In the genomic region with DNA sequence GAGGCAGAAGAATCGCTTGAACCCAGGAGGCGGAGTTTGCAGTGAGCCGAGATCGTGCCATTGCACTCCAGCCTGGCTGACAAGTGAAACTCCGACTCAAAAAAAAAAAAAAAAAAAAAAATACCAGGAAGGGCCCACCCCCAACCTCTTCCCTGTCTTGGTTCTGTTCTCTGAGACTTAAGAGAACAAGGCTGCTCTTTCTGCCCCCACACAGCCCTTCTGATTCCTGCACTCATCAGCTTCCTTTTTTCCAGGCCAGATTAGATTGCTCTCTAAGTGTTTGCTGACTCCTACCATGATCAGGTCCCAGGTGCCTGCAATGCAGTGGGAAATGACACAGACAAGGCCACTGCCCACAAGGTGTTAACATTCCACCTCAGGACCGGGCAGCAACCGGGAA, we compare ENCODE assay signal across 19 cellular contexts.
"Had no signal": no experiment of that assay in that cellular context is flagged by ENCODE, and none has a peak within 500 bp of the region (broad histone marks: within the 10 kb centered on the region; RNA-seq: fewer than 3 reads in every experiment).

No MANE protein-coding gene starts in this region.

- ATAC-seq: activated CD4-positive, CD25-positive, alpha-beta regulatory T cell treated with anti-CD3 and anti-CD28 coated beads, Interleukin-2, amount 50 U/mL, for 24 hours; naive thymus-derived CD4-positive, alpha-beta T cell; stimulated activated naive CD8-positive, alpha-beta T cell treated with anti-CD3 and anti-CD28 coated beads, Interleukin-15, amount 100 ng/mL, for 72 hours had no signal

- H3K4me1 Mint-ChIP-seq: activated naive CD4-positive, alpha-beta T cell treated with anti-CD3 and anti-CD28 coated beads, Interleukin-2, amount 10 ng/mL, durations not matched to agents 7 days and 5 days; central memory CD8-positive, alpha-beta T cell; naive thymus-derived CD4-positive, alpha-beta T cell; stimulated activated naive CD8-positive, alpha-beta T cell treated with anti-CD3 and anti-CD28 coated beads, Interleukin-15, amount 100 ng/mL, for 72 hours had no signal

- H3K27me3 Mint-ChIP-seq: activated naive CD4-positive, alpha-beta T cell treated with anti-CD3 and anti-CD28 coated beads, Interleukin-2, amount 10 ng/mL, durations not matched to agents 7 days and 5 days; central memory CD8-positive, alpha-beta T cell; naive thymus-derived CD4-positive, alpha-beta T cell; stimulated activated naive CD8-positive, alpha-beta T cell treated with anti-CD3 and anti-CD28 coated beads, Interleukin-15, amount 100 ng/mL, for 72 hours had no signal

- H3K4me3 ChIP-seq: ascending aorta, colonic mucosa, esophagus muscularis mucosa, hepatocyte, smooth muscle cell, suprapubic skin had no signal

- H3K9me3 Mint-ChIP-seq: activated naive CD4-positive, alpha-beta T cell treated with anti-CD3 and anti-CD28 coated beads, Interleukin-2, amount 10 ng/mL, durations not matched to agents 7 days and 5 days; central memory CD8-positive, alpha-beta T cell; naive thymus-derived CD4-positive, alpha-beta T cell; stimulated activated naive CD8-positive, alpha-beta T cell treated with anti-CD3 and anti-CD28 coated beads, Interleukin-15, amount 100 ng/mL, for 72 hours had no signal

- H3K4me3 Mint-ChIP-seq: activated naive CD4-positive, alpha-beta T cell treated with anti-CD3 and anti-CD28 coated beads, Interleukin-2, amount 10 ng/mL, durations not matched to agents 7 days and 5 days; central memory CD8-positive, alpha-beta T cell; naive thymus-derived CD4-positive, alpha-beta T cell; stimulated activated naive CD8-positive, alpha-beta T cell treated with anti-CD3 and anti-CD28 coated beads, Interleukin-15, amount 100 ng/mL, for 72 hours had no signal

- H3K27ac ChIP-seq: ascending aorta, colonic mucosa, esophagus muscularis mucosa, hepatocyte, parathyroid adenoma, suprapubic skin had no signal

- H3K9me3 ChIP-seq: ascending aorta, colonic mucosa, esophagus muscularis mucosa, suprapubic skin had no signal

- H3K36me3 Mint-ChIP-seq: activated naive CD4-positive, alpha-beta T cell treated with anti-CD3 and anti-CD28 coated beads, Interleukin-2, amount 10 ng/mL, durations not matched to agents 7 days and 5 days; naive thymus-derived CD4-positive, alpha-beta T cell had no signal

- H3K4me1 ChIP-seq: ascending aorta, colonic mucosa, esophagus muscularis mucosa, parathyroid adenoma, suprapubic skin had no signal

- H3K27ac Mint-ChIP-seq: activated naive CD4-positive, alpha-beta T cell treated with anti-CD3 and anti-CD28 coated beads, Interleukin-2, amount 10 ng/mL, durations not matched to agents 7 days and 5 days; naive thymus-derived CD4-positive, alpha-beta T cell; stimulated activated naive CD8-positive, alpha-beta T cell treated with anti-CD3 and anti-CD28 coated beads, Interleukin-15, amount 100 ng/mL, for 72 hours had no signal

- H3K27me3 ChIP-seq: ascending aorta, colonic mucosa, esophagus muscularis mucosa, hepatocyte, suprapubic skin had no signal

- DNase-seq: activated CD4-positive, alpha-beta T cell treated with anti-CD3 and anti-CD28 coated beads, Interleukin-2, amount 50 U/mL, for 1 hour; activated CD8-positive, alpha-beta memory T cell treated with anti-CD3 and anti-CD28 coated beads for 24 hours; activated CD8-positive, alpha-beta memory T cell treated with anti-CD3 and anti-CD28 coated beads, Interleukin-2, amount 50 U/mL, for 48 hours; activated effector memory CD4-positive, alpha-beta T cell treated with Interleukin-2 at 50 U/mL for 16 hours; activated naive CD4-positive, alpha-beta T cell treated with anti-CD3 and anti-CD28 coated beads, Interleukin-2, amount 10 ng/mL, durations not matched to agents 7 days and 5 days; activated T-cell treated with anti-CD3 and anti-CD28 coated beads, Interleukin-2, amount 50 U/mL, for 48 hours; colonic mucosa; naive thymus-derived CD4-positive, alpha-beta T cell; stimulated activated CD4-positive, alpha-beta T cell treated with anti-CD3 and anti-CD28 coated beads, Interleukin-4, amount 100 ng/mL, for 1 hour; stimulated activated naive CD8-positive, alpha-beta T cell treated with anti-CD3 and anti-CD28 coated beads, Interleukin-15, amount 100 ng/mL, for 72 hours; trophoblast cell had no signal

- H3K9ac ChIP-seq: parathyroid adenoma had no signal

- H3K36me3 ChIP-seq: ascending aorta, colonic mucosa had no signal
